ENCODE assay signal across 14 cellular contexts in the genomic region with DNA sequence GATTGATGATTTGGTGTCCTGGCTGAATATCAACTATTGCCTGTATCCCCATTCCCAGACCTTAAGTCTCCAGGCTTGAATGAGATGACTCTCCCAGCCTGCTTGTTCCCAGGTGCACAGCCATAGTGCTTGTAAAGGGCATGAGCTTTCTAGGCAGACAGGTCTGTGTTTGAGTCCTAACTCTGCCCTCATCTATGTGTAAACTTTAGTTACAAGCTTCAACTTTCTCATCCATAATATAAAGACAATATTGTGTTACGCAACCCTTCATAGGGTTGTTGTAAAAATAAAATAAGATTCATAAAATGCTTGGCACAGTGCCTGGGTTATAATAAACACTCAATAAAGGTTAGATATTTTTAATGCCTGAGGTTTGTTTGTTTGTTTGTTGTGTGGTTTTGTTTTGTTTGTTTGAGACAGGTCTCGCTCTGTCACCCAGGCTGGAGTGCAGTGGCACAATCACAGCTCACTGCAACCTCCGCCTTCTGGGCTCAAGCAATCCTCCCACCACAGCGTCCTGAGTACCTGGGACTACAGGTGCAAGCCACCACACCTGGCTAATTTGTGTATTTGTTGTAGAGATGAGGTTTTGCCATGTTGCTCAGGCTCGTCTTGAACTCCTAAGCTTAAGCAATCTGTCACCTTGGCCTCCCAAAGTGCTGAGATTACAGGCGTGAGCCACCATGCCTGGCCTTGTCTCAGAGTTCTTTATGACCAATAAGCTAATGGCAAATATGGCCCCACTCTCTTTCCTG.
DNase-seq lines count a peak whose midpoint lies in the region; ATAC-seq and TF ChIP-seq lines count a peak whose summit lies in the region.
"Had no signal": no experiment of that assay in that cellular context is flagged by ENCODE, and none has a peak within 500 bp of the region (broad histone marks: within the 10 kb centered on the region; RNA-seq: fewer than 3 reads in every experiment).

No MANE protein-coding gene starts in this region.

- H3K4me1 ChIP-seq in colonic mucosa (no peaks in the 10 kb centered on the region), mucosa of descending colon (ENCODE audit: low read depth) (peaks cover 7% of the 10 kb centered on the region)

- TF ChIP-seq CTCF in LNCaP clone FGC (IDR thresholded peaks at IDR 0.05; ENCODE audit: control insufficient read depth, extremely low read depth, insufficient read depth) (no peak), colonic mucosa (IDR thresholded peaks at IDR 0.05) (no peak), mucosa of descending colon (IDR thresholded peaks at IDR 0.05) (no peak)

- no peaks in the 10 kb centered on the region for H3K36me3 ChIP-seq in colonic mucosa
- H3K36me3 ChIP-seq in mucosa of descending colon (ENCODE audit: low read depth) = no peaks in the 10 kb centered on the region
- H3K36me3 ChIP-seq: BLaER1 treated with 17β-estradiol and CSF1 and Interleukin-3, amounts not matched to agents 10 nM and 100 nM; HAP-1 had no signal

- DNase-seq in LNCaP clone FGC (ENCODE audit: low read depth) (peak; percentile 46), colonic mucosa (peak; percentile 51), mucosa of descending colon (peak in 2 of 3 donors; percentile 44 to 47), NK-92 (lab: John Stamatoyannopoulos, UW; ENCODE audit: unreplicated experiment) (no peak)
- DNase-seq in activated CD4-positive, alpha-beta T cell treated with anti-CD3 and anti-CD28 coated beads, Interleukin-2, amount 50 U/mL, for 4 hours = no peak
- no peak for DNase-seq in effector CD8-positive, alpha-beta T cell (lab: John Stamatoyannopoulos, UW)
- DNase-seq: Calu3; CD8-positive, alpha-beta T cell; DMS53; DND-41; EL had no signal

- H3K27ac ChIP-seq in colonic mucosa = peak overlapping the region; percentile 65
- H3K27ac ChIP-seq: BLaER1 treated with 17β-estradiol and CSF1 and Interleukin-3, amounts not matched to agents 10 nM and 100 nM had no signal

- intact Hi-C loops in colonic mucosa (cut with DNase I) (no loop called here), mucosa of descending colon (cut with DNase I, micrococcal nuclease) (no loop called here)

- peak overlapping the region in 1 of 2 donors; percentile 46 for H3K9ac ChIP-seq in colonic mucosa (ENCODE audit: low read depth in 2 of 2, low read length in 2 of 2)
- H3K9ac ChIP-seq: BLaER1 treated with 17β-estradiol and CSF1 and Interleukin-3, amounts not matched to agents 10 nM and 100 nM had no signal

- H3K9me3 ChIP-seq in colonic mucosa = no peaks in the 10 kb centered on the region
- no peaks in the 10 kb centered on the region for H3K9me3 ChIP-seq in mucosa of descending colon
- H3K9me3 ChIP-seq: HAP-1 had no signal

- ATAC-seq in mucosa of descending colon = peak; percentile 93
- ATAC-seq: CD8-positive, alpha-beta T cell; GM12878 had no signal

- H3K27me3 ChIP-seq in colonic mucosa = no peaks in the 10 kb centered on the region
- H3K27me3 ChIP-seq: BLaER1 treated with 17β-estradiol and CSF1 and Interleukin-3, amounts not matched to agents 10 nM and 100 nM had no signal

- H3K4me3 ChIP-seq in LNCaP clone FGC (ENCODE audit: low read depth, low read length) = no peak overlapping the region
- no peak overlapping the region for H3K4me3 ChIP-seq in colonic mucosa
- H3K4me3 ChIP-seq in mucosa of descending colon = no peak overlapping the region
- H3K4me3 ChIP-seq: BLaER1 treated with 17β-estradiol and CSF1 and Interleukin-3, amounts not matched to agents 10 nM and 100 nM; GM12878; HAP-1 had no signal

Comparison
In these comparisons a context has a peak if more than half of its experiments do, and no peak if none do; other contexts are left out.
1. DNase-seq: peak in LNCaP clone FGC (single experiment), colonic mucosa (single experiment) and mucosa of descending colon (2 of 3); none in activated CD4-positive, alpha-beta T cell treated with anti-CD3 and anti-CD28 coated beads, Interleukin-2, amount 50 U/mL, for 4 hours (0 of 2), effector CD8-positive, alpha-beta T cell (single experiment) and NK-92 (single experiment).